Comparison of ENCODE assay signal across 11 cellular contexts in genomic region chrX:154046262-154046771, GRCh38. TPM values are rescaled to one million over a fixed set of nuclear protein-coding genes. Genes with fewer than 3 reads are reported as not detected.
A peak's percentile ranks its signal among the peaks of the same experiment; 100 is the strongest.
DNase-seq lines count a peak whose midpoint lies in the region; ATAC-seq and TF ChIP-seq lines count a peak whose summit lies in the region.
"Had no signal": no experiment of that assay in that cellular context is flagged by ENCODE, and none has a peak within 500 bp of the region (broad histone marks: within the 10 kb centered on the region; RNA-seq: fewer than 3 reads in every experiment).

No MANE protein-coding gene starts in this region.

- no peaks in the 10 kb centered on the region for H3K9me3 ChIP-seq in breast epithelium
- no peaks in the 10 kb centered on the region for H3K9me3 ChIP-seq in left lung
- no peaks in the 10 kb centered on the region for H3K9me3 ChIP-seq in thyroid gland
- H3K9me3 ChIP-seq: BLaER1 treated with 17β-estradiol and CSF1 and Interleukin-3, amounts not matched to agents 10 nM and 100 nM had no signal

- in situ Hi-C loops in ACHN (cut with HindIII; ENCODE audit: low pct_ligation_motif_present, low pct_unique_long_range_greater_than_20kb, low sequenced_read_pairs), result no loop called here

- H3K36me3 ChIP-seq in breast epithelium (no peaks in the 10 kb centered on the region), left lung (no peaks in the 10 kb centered on the region), thyroid gland (no peaks in the 10 kb centered on the region)

- WGBS in thyroid gland, 2 donors, result 3 to 6% methylated on average over 8 of the region's 8 CpGs

- H3K4me3 ChIP-seq in breast epithelium, result no peak overlapping the region
- H3K4me3 ChIP-seq in left lung, result no peak overlapping the region
- H3K4me3 ChIP-seq in thyroid gland (replicated peaks in 1 of 3), result no peak overlapping the region
- H3K4me3 ChIP-seq: BLaER1 treated with 17β-estradiol and CSF1 and Interleukin-3, amounts not matched to agents 10 nM and 100 nM had no signal

- peaks cover 0 to 39% of the 10 kb centered on the region in 2 donors for H3K27me3 ChIP-seq in breast epithelium
- no peaks in the 10 kb centered on the region for H3K27me3 ChIP-seq in left lung
- H3K27me3 ChIP-seq in thyroid gland, result no peaks in the 10 kb centered on the region

- TF ChIP-seq CTCF in breast epithelium (IDR thresholded peaks at IDR 0.05), result no peak
- TF ChIP-seq CTCF in left lung (IDR thresholded peaks at IDR 0.05), result no peak
- TF ChIP-seq CTCF in thyroid gland (IDR thresholded peaks at IDR 0.05), result peak in 1 of 6 experiments; percentile 13

- H3K27ac ChIP-seq in breast epithelium (peak overlapping the region; percentile 20 to 25), left lung (peak overlapping the region; percentile 44 to 55), thyroid gland (peak overlapping the region; percentile 36 to 57 (median 49))
- H3K27ac ChIP-seq: BLaER1 treated with 17β-estradiol and CSF1 and Interleukin-3, amounts not matched to agents 10 nM and 100 nM had no signal

- intact Hi-C loops in breast epithelium (cut with DNase I; ENCODE audit: low total_unique reads) (no loop called here), left lung (cut with DNase I) (no loop called here), thyroid gland (cut with DNase I) (no loop called here)

- ATAC-seq in left lung, result peak; percentile 37

- TF ChIP-seq POLR2A in breast epithelium (IDR thresholded peaks at IDR 0.05) (no peak), thyroid gland (IDR thresholded peaks at IDR 0.05) (no peak)

- DNase-seq in NCI-H2171 treated with DMSO at 0.1 percent for 48 hours (lab: John Stamatoyannopoulos, UW), result peak; percentile 28
- no peak for DNase-seq in NCI-H2171 (lab: John Stamatoyannopoulos, UW)
- peak in 1 of 2 donors; percentile 31 for DNase-seq in breast epithelium (ENCODE audit: low spot score in 2 of 2)
- no peak for DNase-seq in left lung
- DNase-seq in thyroid gland, result peak; percentile 44 to 54
- DNase-seq in ACHN, result no peak
- no peak for DNase-seq in activated CD4-positive, alpha-beta T cell treated with anti-CD3 and anti-CD28 coated beads for 48 hours
- no peak for DNase-seq in NCI-H2029 treated with DMSO at 0.1 percent for 48 hours (lab: John Stamatoyannopoulos, UW)
- DNase-seq: activated effector memory CD4-positive, alpha-beta T cell treated with anti-CD3 and anti-CD28 coated beads, Interleukin-2, amount 50 U/mL, for 16 hours; NCI-H774 had no signal

- H3K4me1 ChIP-seq in breast epithelium, result peaks cover 3 to 12% of the 10 kb centered on the region in 2 donors
- H3K4me1 ChIP-seq in left lung, result peaks cover under 1 to 52% of the 10 kb centered on the region in 2 donors
- peaks cover 48 to 69% of the 10 kb centered on the region in 2 donors for H3K4me1 ChIP-seq in thyroid gland

RNA-seq across cellular contexts. Expression of gene IRAK1, which starts 26.6 kb away (rescaled TPM):
- total RNA-seq in breast epithelium (10 to 100 TPM; 43.7 to 66.2 (median 50.8) TPM), left lung (100 to 1,000 TPM in 1 of 2 donors, 10 to 100 TPM in 1; 92.1 to 172 TPM), thyroid gland (10 to 100 TPM; 36.4 to 53.1 (median 42.8) TPM)

RNA-seq across cellular contexts. Expression of gene MECP2, which starts 51.2 kb away (rescaled TPM):
- 10 to 100 TPM; 56.3 to 58.3 (median 57.8) TPM for total RNA-seq in breast epithelium
- 10 to 100 TPM; 36.2 to 47.1 TPM for total RNA-seq in left lung
- total RNA-seq in thyroid gland, result 10 to 100 TPM; 47.7 to 93.3 (median 61.1) TPM

Comparison
In these comparisons a context has a peak if more than half of its experiments do, and no peak if none do; other contexts are left out.
1. DNase-seq: peak in NCI-H2171 treated with DMSO at 0.1 percent for 48 hours (single experiment) and thyroid gland (2 of 2); none in NCI-H2171 (single experiment), left lung (0 of 2), ACHN (single experiment), activated CD4-positive, alpha-beta T cell treated with anti-CD3 and anti-CD28 coated beads for 48 hours (single experiment) and NCI-H2029 treated with DMSO at 0.1 percent for 48 hours (single experiment).
2. Peak in every context shown above with its lines, with median percentiles within 50 percentile points of each other: H3K27ac ChIP-seq.